30 cellular contexts compared by ENCODE assay signal in genomic region chr13:21341637-21342422, GRCh38.
"Had no signal": no experiment of that assay in that cellular context is flagged by ENCODE, and none has a peak within 500 bp of the region (broad histone marks: within the 10 kb centered on the region; RNA-seq: fewer than 3 reads in every experiment).

No MANE protein-coding gene starts in this region.

- H3K27ac Mint-ChIP-seq: activated B cell treated with CpG ODN at 0.5 μM for 24 hours; activated CD4-positive, alpha-beta T cell treated with anti-CD3 and anti-CD28 coated beads for 36 hours; activated CD8-positive, alpha-beta memory T cell treated with anti-CD3 and anti-CD28 coated beads, Interleukin-2, amount 10 ng/mL, durations not matched to agents 7 days and 5 days; activated CD8-positive, alpha-beta T cell treated with anti-CD3 and anti-CD28 coated beads for 36 hours; brain; natural killer cell had no signal

- H3K9me3 Mint-ChIP-seq: activated B cell treated with CpG ODN at 0.5 μM for 24 hours; activated CD8-positive, alpha-beta T cell treated with anti-CD3 and anti-CD28 coated beads for 36 hours; brain; natural killer cell had no signal

- H3K4me3 Mint-ChIP-seq: activated B cell treated with CpG ODN at 0.5 μM for 24 hours; activated CD4-positive, alpha-beta T cell treated with anti-CD3 and anti-CD28 coated beads for 36 hours; activated CD8-positive, alpha-beta memory T cell treated with anti-CD3 and anti-CD28 coated beads, Interleukin-2, amount 10 ng/mL, durations not matched to agents 7 days and 5 days; activated CD8-positive, alpha-beta T cell treated with anti-CD3 and anti-CD28 coated beads for 36 hours; brain; natural killer cell had no signal

- H3K36me3 ChIP-seq: heart right ventricle, lower lobe of right lung, ovary, right atrium auricular region, spleen, thyroid gland had no signal

- ATAC-seq: activated CD4-positive, alpha-beta T cell treated with anti-CD3 and anti-CD28 coated beads for 36 hours; activated CD8-positive, alpha-beta memory T cell treated with anti-CD3 and anti-CD28 coated beads, Interleukin-2, amount 10 ng/mL, durations not matched to agents 7 days and 5 days; activated CD8-positive, alpha-beta T cell treated with anti-CD3 and anti-CD28 coated beads for 36 hours; heart right ventricle; lower lobe of right lung; natural killer cell; psoas muscle; stimulated activated naive CD8-positive, alpha-beta T cell treated with anti-CD3 and anti-CD28 coated beads, Interleukin-15, Interleukin-2, amounts not matched to agents 100 U/mL and 50 U/mL, for 24 hours had no signal

- H3K27me3 ChIP-seq: heart right ventricle, neutrophil, ovary, right atrium auricular region, spleen, thyroid gland had no signal

- H3K4me1 ChIP-seq: lower lobe of right lung, psoas muscle, right atrium auricular region, thyroid gland had no signal

- H3K27me3 Mint-ChIP-seq: activated B cell treated with CpG ODN at 0.5 μM for 24 hours; activated CD4-positive, alpha-beta T cell treated with anti-CD3 and anti-CD28 coated beads for 36 hours; activated CD8-positive, alpha-beta memory T cell treated with anti-CD3 and anti-CD28 coated beads, Interleukin-2, amount 10 ng/mL, durations not matched to agents 7 days and 5 days; activated CD8-positive, alpha-beta T cell treated with anti-CD3 and anti-CD28 coated beads for 36 hours; brain had no signal

- H3K27ac ChIP-seq: heart right ventricle, lower lobe of right lung, neutrophil, ovary, psoas muscle, right atrium auricular region, spleen, thyroid gland had no signal

- H3K9me3 ChIP-seq: heart right ventricle, lower lobe of right lung, neutrophil, ovary, psoas muscle, right atrium auricular region, spleen, thyroid gland had no signal

- H3K36me3 Mint-ChIP-seq: activated CD8-positive, alpha-beta memory T cell treated with anti-CD3 and anti-CD28 coated beads, Interleukin-2, amount 10 ng/mL, durations not matched to agents 7 days and 5 days; brain; natural killer cell had no signal

- DNase-seq: activated B cell treated with CpG ODN at 0.5 μM for 24 hours; activated CD4-positive, alpha-beta T cell treated with anti-CD3 and anti-CD28 coated beads for 36 hours; activated CD8-positive, alpha-beta memory T cell treated with anti-CD3 and anti-CD28 coated beads, Interleukin-2, amount 10 ng/mL, durations not matched to agents 7 days and 5 days; activated CD8-positive, alpha-beta T cell treated with anti-CD3 and anti-CD28 coated beads for 36 hours; activated effector memory CD4-positive, alpha-beta T cell treated with anti-CD3 and anti-CD28 coated beads, Interleukin-2, amount 50 U/mL, for 16 hours; activated naive CD4-positive, alpha-beta T cell treated with anti-CD3 and anti-CD28 coated beads, Interleukin-2, amount 50 U/mL, for 16 hours; activated T-cell treated with anti-CD3 and anti-CD28 coated beads for 4 hours; aorta; caudate nucleus; dermis blood vessel endothelial cell; effector CD8-positive, alpha-beta T cell; erythroblast; foreskin fibroblast; heart right ventricle; kidney; lower lobe of right lung; mesendoderm; natural killer cell; ovary; psoas muscle; spleen; stimulated activated CD4-positive, alpha-beta T cell treated with anti-CD3 and anti-CD28 coated beads, Interleukin-4, amount 100 ng/mL, for 24 hours; stimulated activated naive CD8-positive, alpha-beta T cell treated with anti-CD3 and anti-CD28 coated beads, Interleukin-15, Interleukin-2, amounts not matched to agents 100 U/mL and 50 U/mL, for 24 hours; substantia nigra; T-helper 1 cell; T-helper 9 cell; thyroid gland had no signal

- H3K4me3 ChIP-seq: heart right ventricle, lower lobe of right lung, ovary, psoas muscle, right atrium auricular region, spleen, thyroid gland had no signal
